Comparison of ENCODE assay signal across 24 cellular contexts in the genomic region with DNA sequence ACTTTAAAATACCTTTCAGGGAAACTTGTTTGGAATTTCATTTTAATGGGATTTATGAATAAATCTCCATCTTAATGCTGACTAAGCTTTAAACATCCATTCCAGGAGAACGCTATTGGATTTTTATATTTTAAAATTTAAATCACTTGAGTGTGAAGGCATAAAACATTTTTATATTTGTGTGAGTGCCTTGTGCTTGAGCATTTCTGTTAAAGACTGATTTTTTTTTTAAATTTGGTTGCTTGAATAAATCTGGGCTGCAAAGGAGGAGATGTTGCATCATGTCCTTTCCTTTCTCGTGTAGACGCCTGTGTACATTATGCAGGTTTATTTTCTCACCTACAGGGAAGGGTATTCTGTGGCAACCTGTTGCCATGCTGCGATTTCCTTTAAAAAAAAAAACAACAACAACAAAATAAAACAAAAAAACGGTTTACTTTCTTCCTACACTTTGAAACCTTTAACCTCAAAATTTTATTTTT.
DNase-seq lines count a peak whose midpoint lies in the region; ATAC-seq, FAIRE-seq and TF ChIP-seq lines count a peak whose summit lies in the region.
"Had no signal": no experiment of that assay in that cellular context is flagged by ENCODE, and none has a peak within 500 bp of the region (broad histone marks: within the 10 kb centered on the region; RNA-seq: fewer than 3 reads in every experiment).

No MANE protein-coding gene starts in this region.

- no peaks in the 10 kb centered on the region for H3K27me3 Mint-ChIP-seq in astrocyte (ENCODE audit: low read depth, unreplicated experiment)
- no peaks in the 10 kb centered on the region for H3K27me3 Mint-ChIP-seq in neural progenitor cell (ENCODE audit: insufficient read depth, low read depth)
- H3K27me3 Mint-ChIP-seq: CD4-positive, alpha-beta memory T cell had no signal

- TF ChIP-seq CTCF in astrocyte (IDR thresholded peaks at IDR 0.05; ENCODE audit: insufficient read depth, low read depth, low read length) (no peak), neural progenitor cell (IDR thresholded peaks at IDR 0.05) (no peak), heart right ventricle (IDR thresholded peaks at IDR 0.05) (no peak), omental fat pad (IDR thresholded peaks at IDR 0.05) (no peak)

- H3K4me1 ChIP-seq in HAP-1 (peaks cover 22% of the 10 kb centered on the region), astrocyte (ENCODE audit: insufficient read depth, low read length) (peaks cover 6% of the 10 kb centered on the region), iPS-18a (ENCODE audit: control insufficient read depth, low read depth, low read length) (peaks cover 41% of the 10 kb centered on the region), neural progenitor cell (peaks cover 40% of the 10 kb centered on the region), heart right ventricle (peaks cover 0 to 33% (median 11%) of the 10 kb centered on the region in 9 donors)

- no peak overlapping the region for H3K9ac ChIP-seq in astrocyte (ENCODE audit: low read length)
- peak overlapping the region; percentile 45 for H3K9ac ChIP-seq in iPS-18a (ENCODE audit: low read length)
- H3K9ac ChIP-seq in neural progenitor cell = no peak overlapping the region
- H3K9ac ChIP-seq: BLaER1, SK-N-SH had no signal

- H3K4me3 ChIP-seq in HAP-1 (peak overlapping the region; percentile 2; the same call in 1 of the 2 replicates), astrocyte (ENCODE audit: insufficient read depth, low read depth, low read length) (no peak overlapping the region), iPS-18a (ENCODE audit: low read length) (no peak overlapping the region), neural progenitor cell (no peak overlapping the region), heart right ventricle (no peak overlapping the region)
- H3K4me3 ChIP-seq: BLaER1, GM12878 had no signal

- H2AFZ ChIP-seq in astrocyte (ENCODE audit: low read depth, low read length) = no peak overlapping the region
- H2AFZ ChIP-seq in neural progenitor cell (replicated peaks) = no peak overlapping the region

- H3K36me3 Mint-ChIP-seq in astrocyte (ENCODE audit: low read depth, unreplicated experiment) (peaks cover 29% of the 10 kb centered on the region), neural progenitor cell (peaks cover 64% of the 10 kb centered on the region)
- H3K36me3 Mint-ChIP-seq: CD4-positive, alpha-beta memory T cell; IgD-negative memory B cell had no signal

- intact Hi-C loops in heart right ventricle (cut with DNase I) = loop anchor here in 1 of 10 donors (10.0 kb wide), 1 partner anchor 106 kb away; a partner anchor contains a TSS

- H3K4me1 Mint-ChIP-seq in astrocyte (ENCODE audit: low read depth, unreplicated experiment) = peaks cover 37% of the 10 kb centered on the region
- peaks cover 25% of the 10 kb centered on the region for H3K4me1 Mint-ChIP-seq in neural progenitor cell
- H3K4me1 Mint-ChIP-seq: CD4-positive, alpha-beta memory T cell had no signal

- FAIRE-seq in astrocyte (lab: Jason Lieb, UNC) = no peak
- no peak for FAIRE-seq in frontal cortex (lab: Jason Lieb, UNC)
- FAIRE-seq: GM12878 had no signal

- no peak for ATAC-seq in heart right ventricle
- ATAC-seq in omental fat pad (ENCODE audit: low FRiP score) = no peak
- ATAC-seq: GM12878 had no signal

- in situ Hi-C loops in HAP-1 (cut with MboI; ENCODE audit: low sequenced_read_pairs) = no loop called here

- H3K4me2 ChIP-seq in astrocyte (ENCODE audit: low read length) (peak overlapping the region; percentile 52), neural progenitor cell (no peak overlapping the region)
- H3K4me2 ChIP-seq: BLaER1, SK-N-SH had no signal

- H3K36me3 ChIP-seq in HAP-1 (replicated peaks) (peaks cover 38% of the 10 kb centered on the region), astrocyte (ENCODE audit: insufficient read depth, low read length) (peaks cover 15% of the 10 kb centered on the region), iPS-18a (ENCODE audit: control insufficient read depth, low read depth, low read length) (peaks cover 53% of the 10 kb centered on the region), neural progenitor cell (peaks cover 12% of the 10 kb centered on the region), heart right ventricle (peaks cover 0 to 46% (median 27%) of the 10 kb centered on the region in 9 donors)

- no peaks in the 10 kb centered on the region for H4K20me1 ChIP-seq in astrocyte (ENCODE audit: insufficient read depth, low read length)
- peaks cover 51% of the 10 kb centered on the region for H4K20me1 ChIP-seq in neural progenitor cell (ENCODE audit: low read depth)
- H4K20me1 ChIP-seq: BLaER1 had no signal

- H3K9me3 Mint-ChIP-seq in astrocyte (ENCODE audit: unreplicated experiment) (no peaks in the 10 kb centered on the region), neural progenitor cell (no peaks in the 10 kb centered on the region)
- H3K9me3 Mint-ChIP-seq: HFFc6, IgD-negative memory B cell had no signal

- H3K4me3 Mint-ChIP-seq in astrocyte (ENCODE audit: unreplicated experiment) (no peak overlapping the region), neural progenitor cell (no peak overlapping the region)
- H3K4me3 Mint-ChIP-seq: CD4-positive, alpha-beta memory T cell; HFFc6; IgD-negative memory B cell had no signal

- no peak for DNase-seq in HAP-1 (ENCODE audit: low spot score in 2 of 2)
- no peak for DNase-seq in astrocyte (ENCODE audit: low read depth)
- no peak for DNase-seq in neural progenitor cell (ENCODE audit: low spot score)
- DNase-seq in frontal cortex (ENCODE audit: low spot score in 2 of 2) = no peak
- no peak for DNase-seq in effector CD4-positive, alpha-beta T cell
- no peak for DNase-seq in heart right ventricle
- no peak for DNase-seq in omental fat pad (ENCODE audit: low spot score)
- DNase-seq: Calu3; CD4-positive, alpha-beta memory T cell; EL; HFFc6; MM.1S; NCI-H1092 treated with DMSO at 0.1 percent for 48 hours; NCI-H146; NCI-H2029 treated with DMSO at 0.1 percent for 48 hours; NCI-H748 treated with DMSO at 0.1 percent for 48 hours; NK-92 treated with Interleukin-12 subunit alpha and Interleukin-12 subunit beta, amount 100 ng/mL, for 24 hours; OCI-M1; Right ventricle myocardium superior; SK-N-SH had no signal

- H3K27ac Mint-ChIP-seq in astrocyte (ENCODE audit: unreplicated experiment) (peak overlapping the region; percentile 93), neural progenitor cell (peak overlapping the region; percentile 76)
- H3K27ac Mint-ChIP-seq: CD4-positive, alpha-beta memory T cell; HFFc6; IgD-negative memory B cell had no signal

- H3K27me3 ChIP-seq in HAP-1 (ENCODE audit: low read depth) (no peaks in the 10 kb centered on the region), astrocyte (ENCODE audit: insufficient read depth, low read length) (no peaks in the 10 kb centered on the region), iPS-18a (ENCODE audit: control insufficient read depth, insufficient read depth, low read length) (no peaks in the 10 kb centered on the region), neural progenitor cell (no peaks in the 10 kb centered on the region), heart right ventricle (no peaks in the 10 kb centered on the region)
- H3K27me3 ChIP-seq: BLaER1 had no signal

- H3K9me3 ChIP-seq in HAP-1 (no peaks in the 10 kb centered on the region), astrocyte (ENCODE audit: insufficient read depth, low read depth, low read length) (no peaks in the 10 kb centered on the region), iPS-18a (ENCODE audit: control insufficient read depth, low read depth, low read length) (no peaks in the 10 kb centered on the region), neural progenitor cell (ENCODE audit: low read depth) (no peaks in the 10 kb centered on the region), heart right ventricle (no peaks in the 10 kb centered on the region)
- H3K9me3 ChIP-seq: BLaER1, SK-N-SH had no signal

- H3F3A ChIP-seq in neural progenitor cell (ENCODE audit: low read depth) = peaks cover 13% of the 10 kb centered on the region

- 93 to 96% methylated on average over 5 of the region's 5 CpGs for WGBS in heart right ventricle, 2 donors

- H3K79me2 ChIP-seq in astrocyte (ENCODE audit: insufficient read depth, low read length) (no peaks in the 10 kb centered on the region), neural progenitor cell (ENCODE audit: low read depth) (peaks cover 55% of the 10 kb centered on the region)

- H3K27ac ChIP-seq in astrocyte (ENCODE audit: low read depth, low read length) (no peak overlapping the region), iPS-18a (ENCODE audit: low read length) (peak overlapping the region; percentile 79), neural progenitor cell (peak overlapping the region; percentile 61), heart right ventricle (no peak overlapping the region)
- H3K27ac ChIP-seq: BLaER1 had no signal

Comparison
In these comparisons a context has a peak if more than half of its experiments do, and no peak if none do; other contexts are left out.
1. H3K27ac ChIP-seq: peak in iPS-18a (single experiment) and neural progenitor cell (single experiment); none in astrocyte (single experiment) and heart right ventricle (0 of 10).